In the genomic region with DNA sequence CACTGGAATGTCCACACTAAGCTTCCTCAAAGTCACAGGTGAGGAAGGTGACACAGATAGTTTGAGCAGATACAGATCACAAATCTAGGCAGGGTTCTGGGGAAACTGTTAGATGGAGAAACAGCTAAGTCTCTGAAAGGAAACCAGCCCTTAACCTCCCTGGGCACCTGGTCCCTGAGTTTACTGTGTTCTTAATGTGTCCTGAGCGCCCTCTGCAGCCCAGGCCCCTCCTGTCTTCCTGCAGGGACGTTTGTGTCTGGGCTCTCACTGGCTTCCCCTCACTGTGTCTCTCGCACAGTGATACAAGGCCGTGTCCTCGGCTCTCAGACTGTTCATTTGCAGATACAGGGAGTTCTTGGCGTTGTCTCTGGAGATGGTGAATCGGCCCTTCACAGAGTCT, we compare ENCODE assay signal across 14 cellular contexts.
DNase-seq lines count a peak whose midpoint lies in the region; ATAC-seq and TF ChIP-seq lines count a peak whose summit lies in the region.
"Had no signal": no experiment of that assay in that cellular context is flagged by ENCODE, and none has a peak within 500 bp of the region (broad histone marks: within the 10 kb centered on the region; RNA-seq: fewer than 3 reads in every experiment).

No MANE protein-coding gene starts in this region.

- no peak overlapping the region for H3K4ac ChIP-seq in mesenchymal stem cell (ENCODE audit: low read depth in 1 of 2, low read length in 2 of 2)

- no peak overlapping the region for H2BK12ac ChIP-seq in mesenchymal stem cell (ENCODE audit: low read length in 2 of 2)

- H2BK120ac ChIP-seq in mesenchymal stem cell (ENCODE audit: low read depth, low read length): no peak overlapping the region

- no peak overlapping the region for H2BK15ac ChIP-seq in mesenchymal stem cell (ENCODE audit: low read depth, poor library complexity, severe bottlenecking)

- no peak overlapping the region for H3K9ac ChIP-seq in mesenchymal stem cell (ENCODE audit: low read length)

- ATAC-seq in RWPE2 (ENCODE audit: low read depth) (peak; percentile 31; the same call in 1 of the 3 replicates), memory B cell (ENCODE audit: low read depth) (peak; percentile 42), left lobe of liver (no peak)

- no peak overlapping the region for H4K91ac ChIP-seq in mesenchymal stem cell (ENCODE audit: low read length)

- no peak overlapping the region for H3K27ac Mint-ChIP-seq in memory B cell

- no peak overlapping the region for H3K23ac ChIP-seq in mesenchymal stem cell (ENCODE audit: low read length in 2 of 2)

- no peak overlapping the region for H2BK5ac ChIP-seq in mesenchymal stem cell (ENCODE audit: low read depth, low read length, poor library complexity, severe bottlenecking)

- no peaks in the 10 kb centered on the region for H3K9me3 ChIP-seq in RWPE2 (ENCODE audit: severe bottlenecking)
- H3K9me3 ChIP-seq in mesenchymal stem cell (ENCODE audit: control insufficient read depth, low read length): no peaks in the 10 kb centered on the region
- H3K9me3 ChIP-seq: A549, ovary had no signal

- H3K9me3 Mint-ChIP-seq in memory B cell: no peaks in the 10 kb centered on the region

- H3K36me3 ChIP-seq in RWPE2 (ENCODE audit: low read depth) (no peaks in the 10 kb centered on the region), mesenchymal stem cell (ENCODE audit: control insufficient read depth in 1 of 2, insufficient read depth in 2 of 2, low read depth in 1 of 2, low read length in 2 of 2) (no peaks in the 10 kb centered on the region)
- H3K36me3 ChIP-seq: ovary had no signal

- peaks cover 2% of the 10 kb centered on the region for H3K4me1 Mint-ChIP-seq in memory B cell

- TF ChIP-seq CTCF in GM12874 (IDR thresholded peaks at IDR 0.05; ENCODE audit: insufficient read depth, low read depth, low read length): 0 out of 2 replicates have a peak, but pooled peaks have one; percentile 24
- no peak for TF ChIP-seq CTCF in RWPE2 (IDR thresholded peaks at IDR 0.05; ENCODE audit: poor library complexity, severe bottlenecking)

- no peak overlapping the region for H3K14ac ChIP-seq in mesenchymal stem cell (ENCODE audit: low read length in 2 of 2)

- no peak overlapping the region for H4K8ac ChIP-seq in mesenchymal stem cell (ENCODE audit: low read length)

- peak; percentile 54 for DNase-seq in activated CD4-positive, alpha-beta T cell treated with anti-CD3 and anti-CD28 coated beads for 48 hours
- DNase-seq in activated CD4-positive, alpha-beta T cell treated with anti-CD3 and anti-CD28 coated beads for 1 hour: no peak
- DNase-seq in RWPE2 (ENCODE audit: low spot score) (no peak), memory B cell (ENCODE audit: low spot score in 2 of 2) (no peak), NCI-H1417 treated with DMSO at 0.1 percent for 48 hours (lab: John Stamatoyannopoulos, UW) (no peak), mesenchymal stem cell (no peak), left lobe of liver (ENCODE audit: low spot score) (no peak)
- DNase-seq: cortex of kidney, mesendoderm, NCI-H146, ovary had no signal

- H3K27ac ChIP-seq in RWPE2 (ENCODE audit: poor library complexity, severe bottlenecking) (no peak overlapping the region), mesenchymal stem cell (ENCODE audit: low read length, poor library complexity, severe bottlenecking) (no peak overlapping the region)
- H3K27ac ChIP-seq: A549, ovary, SK-N-MC had no signal

- H3K18ac ChIP-seq in mesenchymal stem cell (ENCODE audit: low read depth in 1 of 2, low read length in 2 of 2): no peak overlapping the region

- H3K4me2 ChIP-seq in mesenchymal stem cell (ENCODE audit: low read length, poor library complexity, severe bottlenecking): no peak overlapping the region
- H3K4me2 ChIP-seq: A549 had no signal

- H3K4me1 ChIP-seq in RWPE2 (ENCODE audit: insufficient read depth, poor library complexity, severe bottlenecking): no peaks in the 10 kb centered on the region
- no peaks in the 10 kb centered on the region for H3K4me1 ChIP-seq in mesenchymal stem cell (ENCODE audit: control insufficient read depth, insufficient read depth, low read depth, low read length)
- H3K4me1 ChIP-seq: A549 had no signal

- no peak overlapping the region for H3K4me3 ChIP-seq in RWPE2 (ENCODE audit: severe bottlenecking)
- no peak overlapping the region for H3K4me3 ChIP-seq in mesenchymal stem cell (ENCODE audit: insufficient read depth in 1 of 2, low read depth in 1 of 2, low read length in 2 of 2)
- H3K4me3 ChIP-seq: A549, ovary, SK-N-MC had no signal

- no peaks in the 10 kb centered on the region for H3K79me1 ChIP-seq in mesenchymal stem cell (replicated peaks; ENCODE audit: low read length, poor library complexity, severe bottlenecking)

- WGBS in mesenchymal stem cell: 49% methylated on average over 7 of the region's 7 CpGs

- no peaks in the 10 kb centered on the region for H3K36me3 Mint-ChIP-seq in memory B cell

- H3K27me3 ChIP-seq in RWPE2 (ENCODE audit: insufficient read depth, poor library complexity, severe bottlenecking): peaks cover 28% of the 10 kb centered on the region
- no peaks in the 10 kb centered on the region for H3K27me3 ChIP-seq in mesenchymal stem cell (ENCODE audit: control insufficient read depth in 1 of 2, insufficient read depth in 1 of 2, low read length in 2 of 2)
- H3K27me3 ChIP-seq: ovary had no signal

- no peak overlapping the region for H2AFZ ChIP-seq in mesenchymal stem cell (ENCODE audit: low read depth, low read length)

- peaks cover 10% of the 10 kb centered on the region for H3K27me3 Mint-ChIP-seq in memory B cell

- no peak overlapping the region for H3K4me3 Mint-ChIP-seq in memory B cell

- no peak overlapping the region for H2AK5ac ChIP-seq in mesenchymal stem cell (ENCODE audit: low read length, severe bottlenecking)
